Comparison of ENCODE assay signal across 8 cellular contexts in the genomic region with DNA sequence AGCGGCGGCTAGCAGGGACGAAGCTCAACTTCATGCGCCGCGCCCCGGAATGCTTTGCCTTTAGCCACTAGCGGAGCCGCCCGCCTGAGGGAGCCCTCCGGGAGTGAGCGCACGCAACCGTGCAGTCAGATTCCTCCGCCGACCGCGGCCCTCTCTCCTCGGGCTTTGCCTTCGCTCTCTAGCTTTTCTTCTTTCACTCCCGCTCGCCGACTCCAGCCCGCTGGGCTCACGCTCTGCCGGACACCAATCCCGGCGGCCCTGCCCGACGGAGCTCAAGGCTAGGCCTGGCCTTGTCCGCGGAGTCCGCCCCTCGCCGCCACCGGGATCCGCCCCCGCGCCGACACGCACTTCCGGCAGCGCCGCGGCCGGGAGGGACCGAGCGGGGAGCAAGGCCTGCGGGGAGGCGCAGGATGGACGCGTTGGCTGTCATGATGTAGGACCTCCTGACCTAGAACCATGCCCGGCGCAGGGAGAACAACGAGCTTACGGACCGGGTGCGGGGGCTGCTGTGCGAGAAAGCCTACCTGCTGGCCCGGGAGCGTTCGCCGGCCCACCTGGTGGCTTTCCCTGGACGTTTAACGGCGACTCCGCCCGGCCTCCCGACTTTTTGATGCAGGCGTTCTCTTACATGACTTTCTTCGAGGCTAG. TPM values are rescaled to one million over a fixed set of nuclear protein-coding genes. Genes with fewer than 3 reads are reported as not detected.
A peak's percentile ranks its signal among the peaks of the same experiment; 100 is the strongest.
DNase-seq lines count a peak whose midpoint lies in the region; ATAC-seq and TF ChIP-seq lines count a peak whose summit lies in the region.

No MANE protein-coding gene starts in this region.

- DNase-seq in AG04450 (ENCODE audit: low read depth, low spot score) (peak; percentile 53), NCI-H2196 (lab: John Stamatoyannopoulos, UW; ENCODE audit: unreplicated experiment) (peak; percentile 97), cerebellum (ENCODE audit: low spot score) (peak; percentile 88), kidney glomerular epithelial cell (lab: John Stamatoyannopoulos, UW) (peak; percentile 82)
- peak; percentile 78 for DNase-seq in activated CD4-positive, alpha-beta T cell treated with anti-CD3 and anti-CD28 coated beads for 1 hour
- DNase-seq in stimulated activated CD4-positive, alpha-beta T cell treated with anti-CD3 and anti-CD28 coated beads, Interleukin-15, amount 100 ng/mL, for 24 hours, result peak; percentile 88

- POLR2A ChIA-PET in AG04450 (lab: Yijun Ruan, JAX), result interaction anchor here (0.6 to 2.4 kb wide), 2 partner anchors 58 to 729 kb away, joined by 3 to 39 read pairs; partner anchors contain the start of gene ZBTB14

- ATAC-seq in GM18520 (IDR thresholded peaks at IDR 0.05; ENCODE audit: unreplicated experiment) (peak; percentile 92), HG03064 (IDR thresholded peaks at IDR 0.05; ENCODE audit: low read depth, unreplicated experiment) (peak; percentile 92)

- peak overlapping the region; percentile 100 for H3K27ac ChIP-seq in AG04450 (ENCODE audit: low read depth, low read length)

- H3K9me3 ChIP-seq in AG04450 (ENCODE audit: control insufficient read depth, insufficient read depth, low read length), result no peaks in the 10 kb centered on the region

- peak overlapping the region; percentile 84 for H3K4me3 ChIP-seq in AG04450 (ENCODE audit: low read depth, low read length)

- CTCF ChIA-PET in AG04450 (lab: Charles Lee), result no interaction called here

- H3K27me3 ChIP-seq in AG04450 (ENCODE audit: control insufficient read depth, insufficient read depth, low read length), result no peaks in the 10 kb centered on the region

- TF ChIP-seq CTCF in AG04450 (IDR thresholded peaks at IDR 0.05; ENCODE audit: low read depth, low read length), result peak; percentile 11; the same call in 1 of the 2 replicates

RNA-seq across cellular contexts. Expression of gene AKAIN1, which starts 40.8 kb away (rescaled TPM):
- polyA plus RNA-seq in AG04450 (2011; rRNA removed), result not detected in 2 replicates
- polyA minus RNA-seq in AG04450 (2011; rRNA and poly(A)+ RNA removed), result not detected in 2 replicates
- total RNA-seq in cerebellum, result 6.9 TPM

RNA-seq across cellular contexts. Expression of gene ZBTB14, which starts 57.7 kb away (rescaled TPM):
- 11.7 and 17.7 TPM in 2 replicates for polyA plus RNA-seq in AG04450 (2011; rRNA removed)
- polyA minus RNA-seq in AG04450 (2011; rRNA and poly(A)+ RNA removed), result 10.9 and 13.2 TPM in 2 replicates
- total RNA-seq in cerebellum, result 26.9 TPM

Comparison
In these comparisons a context has a peak if more than half of its experiments do, and no peak if none do; other contexts are left out.
1. Peak in every context shown above with its lines: DNase-seq, ATAC-seq, H3K4me3 ChIP-seq and H3K27ac ChIP-seq.